In genomic region chr14:23307146-23307447, GRCh38 we compare ENCODE assay signal across 8 cellular contexts. TPM values are rescaled to one million over a fixed set of nuclear protein-coding genes. Genes with fewer than 3 reads are reported as not detected.
A peak's percentile ranks its signal among the peaks of the same experiment; 100 is the strongest.
DNase-seq lines count a peak whose midpoint lies in the region; ATAC-seq and TF ChIP-seq lines count a peak whose summit lies in the region.

No MANE protein-coding gene starts in this region.

- no peaks in the 10 kb centered on the region for H3K9me3 Mint-ChIP-seq in H9
- no peaks in the 10 kb centered on the region for H3K9me3 Mint-ChIP-seq in activated CD8-positive, alpha-beta T cell treated with anti-CD3 and anti-CD28 coated beads, Interleukin-2, amount 10 ng/mL, durations not matched to agents 7 days and 5 days (ENCODE audit: insufficient read depth)

- H3K23ac ChIP-seq in H9 (ENCODE audit: insufficient read length, low read depth, low read length) = no peak overlapping the region

- H3K23me2 ChIP-seq in H9 (ENCODE audit: insufficient read length, low read depth, low read length, poor library complexity, severe bottlenecking) = peaks cover 17% of the 10 kb centered on the region

- H3T11ph ChIP-seq in H9 (ENCODE audit: low read length) = no peak overlapping the region

- H2BK15ac ChIP-seq in H9 (ENCODE audit: low read depth, low read length) = no peak overlapping the region

- peaks cover 6% of the 10 kb centered on the region for H3K79me1 ChIP-seq in H9 (ENCODE audit: insufficient read depth, low read depth, low read length, poor library complexity, severe bottlenecking)

- no peak for TF ChIP-seq CTCF in H9 (conservative IDR thresholded peaks at IDR 0.05)

- peak overlapping the region; percentile 90 for H3K4me2 ChIP-seq in H9 (ENCODE audit: insufficient read depth, insufficient read length, low read length)

- no peak for TF ChIP-seq POLR2A in GM18505 (IDR thresholded peaks at IDR 0.05; ENCODE audit: borderline replicate concordance, extremely low read depth, insufficient read depth, insufficient read length)

- H3K79me2 ChIP-seq in H9 (ENCODE audit: insufficient read depth, low read length) = no peaks in the 10 kb centered on the region

- peaks cover 20 to 28% of the 10 kb centered on the region in 2 experiments for H3K4me1 Mint-ChIP-seq in H9
- H3K4me1 Mint-ChIP-seq in activated CD8-positive, alpha-beta T cell treated with anti-CD3 and anti-CD28 coated beads, Interleukin-2, amount 10 ng/mL, durations not matched to agents 7 days and 5 days (ENCODE audit: low read depth) = peaks cover 28% of the 10 kb centered on the region

- CTCF ChIA-PET in activated CD8-positive, alpha-beta T cell treated with anti-CD3 and anti-CD28 coated beads, Interleukin-2, amount 10 ng/mL, durations not matched to agents 7 days and 5 days (lab: Charles Lee) = interaction anchor here (0.6 to 1.6 kb wide), 5 partner anchors 12 to 231 kb away, joined by 3 to 5 read pairs (median 3); partner anchors contain the start of gene PABPN1

- no peaks in the 10 kb centered on the region; the same call in 1 of the 2 replicates for H3K4me1 ChIP-seq in H9 (ENCODE audit: insufficient read depth, low read length)
- H3K4me1 ChIP-seq in skeletal muscle tissue (ENCODE audit: control insufficient read depth in 3 of 3, insufficient read depth in 3 of 3, low read length in 3 of 3) = peaks cover 31 to 45% (median 33%) of the 10 kb centered on the region in 3 donors

- no peak overlapping the region for H2BK20ac ChIP-seq in H9 (ENCODE audit: low read depth, low read length, poor library complexity, severe bottlenecking)

- no CpG with 5 or more reads among the region's 3 CpGs for WGBS in H9 (ENCODE audit: extremely low coverage, insufficient read length, low lambda C conversion rate)

- H3K36me3 ChIP-seq in skeletal muscle tissue (ENCODE audit: control insufficient read depth in 3 of 3, insufficient read depth in 3 of 3, low read length in 3 of 3) = peaks cover 21 to 34% (median 22%) of the 10 kb centered on the region in 3 donors

- peaks cover 17% of the 10 kb centered on the region for H3K27me3 Mint-ChIP-seq in H9 (ENCODE audit: low read depth)
- H3K27me3 Mint-ChIP-seq in activated CD8-positive, alpha-beta T cell treated with anti-CD3 and anti-CD28 coated beads, Interleukin-2, amount 10 ng/mL, durations not matched to agents 7 days and 5 days (ENCODE audit: low read depth) = peaks cover 27% of the 10 kb centered on the region

- no peak overlapping the region for H3K27ac ChIP-seq in H9 (ENCODE audit: insufficient read length, low read depth, low read length)
- peak overlapping the region; percentile 88 for H3K27ac ChIP-seq in skeletal muscle tissue (ENCODE audit: low read depth, low read length)

- H3K4me3 ChIP-seq in iPS-11a (ENCODE audit: low read depth, low read length) (peak overlapping the region; percentile 73), skeletal muscle tissue (ENCODE audit: low read length in 3 of 3) (peak overlapping the region; percentile 83 to 96 (median 94))

- H3K18ac ChIP-seq in H9 (ENCODE audit: insufficient read length, low read depth, low read length) = peak overlapping the region; percentile 52

- no peaks in the 10 kb centered on the region for H4K20me1 ChIP-seq in H9 (ENCODE audit: control insufficient read depth, insufficient read depth, insufficient read length)

- H2BK5ac ChIP-seq in H9 (ENCODE audit: insufficient read length, low read length) = no peak overlapping the region

- POLR2A ChIA-PET in activated CD8-positive, alpha-beta T cell treated with anti-CD3 and anti-CD28 coated beads, Interleukin-2, amount 10 ng/mL, durations not matched to agents 7 days and 5 days (lab: Charles Lee) = interaction anchor here (3.1 kb wide), 1 partner anchor 14 kb away, joined by 20 read pairs; the partner anchor contains the start of gene PABPN1

- H3K14ac ChIP-seq in H9 (ENCODE audit: insufficient read depth, low read length) = peak overlapping the region; percentile 81; the same call in 1 of the 2 replicates

- ATAC-seq in activated CD8-positive, alpha-beta T cell treated with anti-CD3 and anti-CD28 coated beads, Interleukin-2, amount 10 ng/mL, durations not matched to agents 7 days and 5 days = no peak
- ATAC-seq in GM19395 (IDR thresholded peaks at IDR 0.05; ENCODE audit: unreplicated experiment) (no peak), GM18505 (IDR thresholded peaks at IDR 0.05; ENCODE audit: unreplicated experiment) (no peak)

- no peak overlapping the region for H4K8ac ChIP-seq in H9 (replicated peaks; ENCODE audit: insufficient read length, low read depth, low read length)

- DNase-seq in H9 (no peak), GOT3 (lab: John Stamatoyannopoulos, UW) (no peak), NCI-H1930 (lab: John Stamatoyannopoulos, UW) (no peak)
- no peak for DNase-seq in activated CD8-positive, alpha-beta T cell treated with anti-CD3 and anti-CD28 coated beads, Interleukin-2, amount 10 ng/mL, durations not matched to agents 7 days and 5 days

- H3K27me3 ChIP-seq in H9 (ENCODE audit: insufficient read depth, low read length) (no peaks in the 10 kb centered on the region; the same call in 1 of the 2 replicates), skeletal muscle tissue (ENCODE audit: control insufficient read depth in 3 of 3, insufficient read depth in 3 of 3, low read length in 3 of 3) (no peaks in the 10 kb centered on the region)

- H3K9ac ChIP-seq in H9 (ENCODE audit: extremely low read depth, insufficient read length, low read length) = peak overlapping the region; percentile 80
- peak overlapping the region; percentile 90 to 98 (median 97) for H3K9ac ChIP-seq in skeletal muscle tissue (ENCODE audit: low read depth in 1 of 3, low read length in 3 of 3)

- H2BK120ac ChIP-seq in H9 (ENCODE audit: low read depth, low read length, poor library complexity, severe bottlenecking) = no peak overlapping the region

- no peak overlapping the region for H4K5ac ChIP-seq in H9 (ENCODE audit: insufficient read length, low read depth, low read length)

- peak overlapping the region; percentile 90 to 91 for H3K4me3 Mint-ChIP-seq in H9
- H3K4me3 Mint-ChIP-seq in activated CD8-positive, alpha-beta T cell treated with anti-CD3 and anti-CD28 coated beads, Interleukin-2, amount 10 ng/mL, durations not matched to agents 7 days and 5 days = peak overlapping the region; percentile 63

- no peak overlapping the region for H2AK5ac ChIP-seq in H9 (ENCODE audit: insufficient read length, low read length)

- no peaks in the 10 kb centered on the region for H3K9me3 ChIP-seq in H9 (ENCODE audit: control insufficient read depth, low read depth, low read length)
- H3K9me3 ChIP-seq in skeletal muscle tissue (ENCODE audit: control insufficient read depth in 3 of 3, low read length in 3 of 3) = no peaks in the 10 kb centered on the region

- no peak overlapping the region for H2AFZ ChIP-seq in H9 (ENCODE audit: low read length)

- H3K4ac ChIP-seq in H9 (ENCODE audit: low read depth, low read length) = no peak overlapping the region

- H3K36me3 Mint-ChIP-seq in H9 (ENCODE audit: insufficient read depth in 1 of 3, low read depth in 3 of 3) = peaks cover 23 to 26% (median 25%) of the 10 kb centered on the region in 3 experiments
- no peaks in the 10 kb centered on the region for H3K36me3 Mint-ChIP-seq in activated CD8-positive, alpha-beta T cell treated with anti-CD3 and anti-CD28 coated beads, Interleukin-2, amount 10 ng/mL, durations not matched to agents 7 days and 5 days (ENCODE audit: low read depth)

- no peak overlapping the region for H4K91ac ChIP-seq in H9 (ENCODE audit: insufficient read length, low read depth, low read length)

- peak overlapping the region; percentile 86 to 98 (median 94); a peak in 6 of 7 replicates for H3K27ac Mint-ChIP-seq in H9
- no peak overlapping the region for H3K27ac Mint-ChIP-seq in activated CD8-positive, alpha-beta T cell treated with anti-CD3 and anti-CD28 coated beads, Interleukin-2, amount 10 ng/mL, durations not matched to agents 7 days and 5 days

- no peak overlapping the region for H3K56ac ChIP-seq in H9 (ENCODE audit: insufficient read length, low read depth, low read length)

- H2BK12ac ChIP-seq in H9 (ENCODE audit: insufficient read length, low read depth, low read length) = no peak overlapping the region

RNA-seq across cellular contexts. Expression of gene BCL2L2, which starts 0.5 kb away (rescaled TPM):
- total RNA-seq in H9 (2021) (8.4 and 8.8 TPM in 2 replicates), skeletal muscle tissue (11.0 TPM)
- total RNA-seq in activated CD8-positive, alpha-beta T cell treated with anti-CD3 and anti-CD28 coated beads, Interleukin-2, amount 10 ng/mL, durations not matched to agents 7 days and 5 days = 1 to 10 TPM; 2.2 to 2.9 TPM

RNA-seq across cellular contexts. Expression of gene PPP1R3E, which starts 4.4 kb away (rescaled TPM):
- total RNA-seq in H9 (2021) = 2.6 and 3.9 TPM in 2 replicates
- 10 to 100 TPM; 22.6 to 28.3 TPM for total RNA-seq in activated CD8-positive, alpha-beta T cell treated with anti-CD3 and anti-CD28 coated beads, Interleukin-2, amount 10 ng/mL, durations not matched to agents 7 days and 5 days
- 2.6 TPM for total RNA-seq in skeletal muscle tissue

RNA-seq across cellular contexts. Expression of gene PABPN1, which starts 14.2 kb away (rescaled TPM):
- total RNA-seq in H9 (2021) (331 and 333 TPM in 2 replicates), skeletal muscle tissue (40.7 TPM)
- total RNA-seq in activated CD8-positive, alpha-beta T cell treated with anti-CD3 and anti-CD28 coated beads, Interleukin-2, amount 10 ng/mL, durations not matched to agents 7 days and 5 days = 100 to 1,000 TPM; 200 to 210 TPM

RNA-seq across cellular contexts. Expression of gene HOMEZ, which starts 21.2 kb away (rescaled TPM):
- total RNA-seq in H9 (2021) = 6.2 and 6.5 TPM in 2 replicates
- total RNA-seq in activated CD8-positive, alpha-beta T cell treated with anti-CD3 and anti-CD28 coated beads, Interleukin-2, amount 10 ng/mL, durations not matched to agents 7 days and 5 days = 1 to 10 TPM; 7.8 to 9.2 TPM
- total RNA-seq in skeletal muscle tissue = 5.7 TPM

RNA-seq across cellular contexts. Expression of gene SLC22A17, which starts 45.6 kb away (rescaled TPM):
- total RNA-seq in H9 (2021) = 33.0 and 34.0 TPM in 2 replicates
- 1 to 10 TPM in 1 of 2 experiments, under 1 TPM in 1; 0.94 to 1.1 TPM for total RNA-seq in activated CD8-positive, alpha-beta T cell treated with anti-CD3 and anti-CD28 coated beads, Interleukin-2, amount 10 ng/mL, durations not matched to agents 7 days and 5 days
- 12.5 TPM for total RNA-seq in skeletal muscle tissue
